Comparison of ENCODE assay signal across 27 cellular contexts in genomic region chr1:59539961-59540681, GRCh38.
"Had no signal": no experiment of that assay in that cellular context is flagged by ENCODE, and none has a peak within 500 bp of the region (broad histone marks: within the 10 kb centered on the region; RNA-seq: fewer than 3 reads in every experiment).

No MANE protein-coding gene starts in this region.

- H3K4me3 Mint-ChIP-seq: activated CD4-positive, alpha-beta T cell treated with anti-CD3 and anti-CD28 coated beads for 36 hours; activated CD8-positive, alpha-beta T cell treated with anti-CD3 and anti-CD28 coated beads, Interleukin-2, amount 10 ng/mL, durations not matched to agents 7 days and 5 days; activated naive CD4-positive, alpha-beta T cell treated with anti-CD3 and anti-CD28 coated beads, Interleukin-2, amount 50 U/mL, for 24 hours; central memory CD8-positive, alpha-beta T cell; T-cell had no signal

- H3K27me3 ChIP-seq: MG63 had no signal

- H3K4me3 ChIP-seq: MG63, SK-N-MC had no signal

- H3K36me3 Mint-ChIP-seq: activated naive CD4-positive, alpha-beta T cell treated with anti-CD3 and anti-CD28 coated beads, Interleukin-2, amount 50 U/mL, for 24 hours; T-cell had no signal

- H3K36me3 ChIP-seq: MG63 had no signal

- H3K9me3 ChIP-seq: MG63 had no signal

- H3K27me3 Mint-ChIP-seq: activated CD4-positive, alpha-beta T cell treated with anti-CD3 and anti-CD28 coated beads for 36 hours; activated naive CD4-positive, alpha-beta T cell treated with anti-CD3 and anti-CD28 coated beads, Interleukin-2, amount 50 U/mL, for 24 hours; central memory CD8-positive, alpha-beta T cell; T-cell had no signal

- H3K9me3 Mint-ChIP-seq: activated naive CD4-positive, alpha-beta T cell treated with anti-CD3 and anti-CD28 coated beads, Interleukin-2, amount 50 U/mL, for 24 hours; central memory CD8-positive, alpha-beta T cell had no signal

- H3K4me1 Mint-ChIP-seq: activated CD4-positive, alpha-beta T cell treated with anti-CD3 and anti-CD28 coated beads for 36 hours had no signal

- ATAC-seq: activated CD4-positive, alpha-beta T cell treated with anti-CD3 and anti-CD28 coated beads for 36 hours; activated CD8-positive, alpha-beta T cell treated with anti-CD3 and anti-CD28 coated beads, Interleukin-2, amount 10 ng/mL, durations not matched to agents 7 days and 5 days; Panc1; Right ventricle myocardium inferior; T-cell had no signal

- DNase-seq: activated CD4-positive, alpha-beta T cell treated with anti-CD3 and anti-CD28 coated beads for 36 hours; activated CD8-positive, alpha-beta memory T cell treated with anti-CD3 and anti-CD28 coated beads, Interleukin-2, amount 50 U/mL, for 48 hours; activated CD8-positive, alpha-beta T cell treated with anti-CD3 and anti-CD28 coated beads, Interleukin-2, amount 10 ng/mL, durations not matched to agents 7 days and 5 days; activated T-cell treated with anti-CD3 and anti-CD28 coated beads, Interleukin-2, amount 50 U/mL, for 1 hour; aorta; KG1; MG63; MV-4-11; NCI-H1417 treated with DMSO at 0.1 percent for 48 hours; NCI-H1694; NCI-H2029; NCI-H345; NCI-H510A; NCI-H526 treated with DMSO at 0.1 percent for 48 hours; NCI-H82; OCI-M1; RPMI8226; T-cell; T-helper 2 cell; T1000 had no signal

- H3K27ac Mint-ChIP-seq: activated CD4-positive, alpha-beta T cell treated with anti-CD3 and anti-CD28 coated beads for 36 hours; activated CD8-positive, alpha-beta T cell treated with anti-CD3 and anti-CD28 coated beads, Interleukin-2, amount 10 ng/mL, durations not matched to agents 7 days and 5 days; activated naive CD4-positive, alpha-beta T cell treated with anti-CD3 and anti-CD28 coated beads, Interleukin-2, amount 50 U/mL, for 24 hours; T-cell had no signal

- FAIRE-seq: TTC549 had no signal

- H3K27ac ChIP-seq: SK-N-MC, VCaP had no signal
